ENCODE assay signal across 7 cellular contexts in genomic region chr5:114113604-114114003, GRCh38.
"Had no signal": no experiment of that assay in that cellular context is flagged by ENCODE, and none has a peak within 500 bp of the region (broad histone marks: within the 10 kb centered on the region; RNA-seq: fewer than 3 reads in every experiment).

No MANE protein-coding gene starts in this region.

- H3K4me3 Mint-ChIP-seq: HFFc6 had no signal

- H3K27ac Mint-ChIP-seq: HFFc6 had no signal

- DNase-seq: GM23248, GOT3, H7, HFFc6, IMR-90 had no signal

- ATAC-seq: HCT116, K562 had no signal

- H3K9me3 Mint-ChIP-seq: HFFc6 had no signal
